1 cellular context compared by ENCODE assay signal in genomic region chr6:170421921-170422320, GRCh38.
TF ChIP-seq lines count a peak whose summit lies in the region.

No MANE protein-coding gene starts in this region.

TF ChIP-seq in IMR-90, 13 proteins besides CTCF, POLR2A, EP300 and RAD21 (continued from another document):
- TF ChIP-seq, protein P1, sequence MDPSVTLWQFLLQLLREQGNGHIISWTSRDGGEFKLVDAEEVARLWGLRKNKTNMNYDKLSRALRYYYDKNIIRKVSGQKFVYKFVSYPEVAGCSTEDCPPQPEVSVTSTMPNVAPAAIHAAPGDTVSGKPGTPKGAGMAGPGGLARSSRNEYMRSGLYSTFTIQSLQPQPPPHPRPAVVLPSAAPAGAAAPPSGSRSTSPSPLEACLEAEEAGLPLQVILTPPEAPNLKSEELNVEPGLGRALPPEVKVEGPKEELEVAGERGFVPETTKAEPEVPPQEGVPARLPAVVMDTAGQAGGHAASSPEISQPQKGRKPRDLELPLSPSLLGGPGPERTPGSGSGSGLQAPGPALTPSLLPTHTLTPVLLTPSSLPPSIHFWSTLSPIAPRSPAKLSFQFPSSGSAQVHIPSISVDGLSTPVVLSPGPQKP (IDR thresholded peaks at IDR 0.05; ENCODE audit: borderline replicate concordance, low read depth, low read length): no peak
- TF ChIP-seq FOS (IDR thresholded peaks at IDR 0.05; ENCODE audit: low read depth, low read length): no peak
- TF ChIP-seq MXI1 (IDR thresholded peaks at IDR 0.05; ENCODE audit: borderline replicate concordance, low read depth, low read length): no peak
- TF ChIP-seq NFE2L2 (IDR thresholded peaks at IDR 0.05; ENCODE audit: low read depth, low read length): no peak
- TF ChIP-seq RFX5 (IDR thresholded peaks at IDR 0.05; ENCODE audit: low read depth, low read length): no peak
- no peak for TF ChIP-seq RCOR1 (IDR thresholded peaks at IDR 0.05; ENCODE audit: insufficient replicate concordance, low read length)
